Comparison of ENCODE assay signal across 8 cellular contexts in genomic region chr2:186590538-186591441, GRCh38. TPM values are rescaled to one million over a fixed set of nuclear protein-coding genes. Genes with fewer than 3 reads are reported as not detected.
DNase-seq lines count a peak whose midpoint lies in the region; ATAC-seq, FAIRE-seq and TF ChIP-seq lines count a peak whose summit lies in the region.

No MANE protein-coding gene starts in this region.

- H3K36me3 ChIP-seq in SK-N-MC (ENCODE audit: insufficient read depth, low read length) = no peaks in the 10 kb centered on the region

- peak overlapping the region; percentile 85 for H3K4me3 ChIP-seq in SK-N-MC
- peak overlapping the region; percentile 91 for H3K4me3 ChIP-seq in choroid plexus epithelial cell (ENCODE audit: low read depth, low read length)

- H3K9ac ChIP-seq in SK-N-MC (ENCODE audit: insufficient read length) = peak overlapping the region; percentile 79

- FAIRE-seq in GM12891 (lab: Jason Lieb, UNC) (peak; percentile 78), D721Med (lab: Jason Lieb, UNC) (no peak)

- no peaks in the 10 kb centered on the region for H3K9me3 ChIP-seq in SK-N-MC (ENCODE audit: low read depth, low read length)

- H3K27ac ChIP-seq in SK-N-MC = no peak overlapping the region

- peaks cover 0 to 2% of the 10 kb centered on the region in 2 donors for H3K27me3 Mint-ChIP-seq in stimulated activated naive B cell treated with anti-CD40 and anti-IgM and Interleukin-4, amounts not matched to agents 10 μg/mL and 1 μg/mL and 100 μg/mL, for 72 hours

- peak overlapping the region; percentile 79 to 80 for H3K4me3 Mint-ChIP-seq in stimulated activated naive B cell treated with anti-CD40 and anti-IgM and Interleukin-4, amounts not matched to agents 10 μg/mL and 1 μg/mL and 100 μg/mL, for 72 hours

- H3K36me3 Mint-ChIP-seq in stimulated activated naive B cell treated with anti-CD40 and anti-IgM and Interleukin-4, amounts not matched to agents 10 μg/mL and 1 μg/mL and 100 μg/mL, for 72 hours = no peaks in the 10 kb centered on the region

- DNase-seq in AG20443 (ENCODE audit: low spot score) (peak; percentile 25), GM12891 (ENCODE audit: insufficient read length, low spot score) (no peak), HS-5 (ENCODE audit: low read depth) (peak; percentile 53), SK-N-MC (ENCODE audit: low read depth, low spot score) (peak; percentile 18), choroid plexus epithelial cell (ENCODE audit: low read depth) (peak; percentile 68), kidney glomerular epithelial cell (lab: John Stamatoyannopoulos, UW) (peak; percentile 75), D721Med (ENCODE audit: insufficient read length, low spot score) (no peak)
- DNase-seq in stimulated activated naive B cell treated with anti-CD40 and anti-IgM and Interleukin-4, amounts not matched to agents 10 μg/mL and 1 μg/mL and 100 μg/mL, for 72 hours = no peak

- TF ChIP-seq POLR2A in GM12891 (IDR thresholded peaks at IDR 0.05; ENCODE audit: low read depth, low read length) = no peak

- no peaks in the 10 kb centered on the region for H3K9me3 Mint-ChIP-seq in stimulated activated naive B cell treated with anti-CD40 and anti-IgM and Interleukin-4, amounts not matched to agents 10 μg/mL and 1 μg/mL and 100 μg/mL, for 72 hours

- peak; percentile 6 for ATAC-seq in stimulated activated naive B cell treated with anti-CD40 and anti-IgM and Interleukin-4, amounts not matched to agents 10 μg/mL and 1 μg/mL and 100 μg/mL, for 72 hours (replicated peaks)

- peak overlapping the region; percentile 49 for H3K27ac Mint-ChIP-seq in stimulated activated naive B cell treated with anti-CD40 and anti-IgM and Interleukin-4, amounts not matched to agents 10 μg/mL and 1 μg/mL and 100 μg/mL, for 72 hours

- H3K4me1 Mint-ChIP-seq in stimulated activated naive B cell treated with anti-CD40 and anti-IgM and Interleukin-4, amounts not matched to agents 10 μg/mL and 1 μg/mL and 100 μg/mL, for 72 hours = peaks cover 7 to 20% of the 10 kb centered on the region in 2 donors

- TF ChIP-seq CTCF in choroid plexus epithelial cell (conservative IDR thresholded peaks at IDR 0.05; ENCODE audit: low read depth, low read length) (no peak), D721Med (IDR thresholded peaks at IDR 0.05; ENCODE audit: insufficient read depth, missing control alignments) (no peak)

TF ChIP-seq in GM12891, 5 proteins besides CTCF, POLR2A, EP300 and RAD21:
- no peak for TF ChIP-seq POU2F2 (IDR thresholded peaks at IDR 0.05; ENCODE audit: low read depth, low read length)
- TF ChIP-seq PAX5 (IDR thresholded peaks at IDR 0.05; ENCODE audit: insufficient read depth, low read length, severe bottlenecking) = no peak
- TF ChIP-seq SPI1 (IDR thresholded peaks at IDR 0.05; ENCODE audit: low read depth, low read length) = no peak
TF ChIP-seq in GM12891: peak in this region for 0.

RNA-seq across cellular contexts. Expression of gene ITGAV, which starts 0.9 kb away (rescaled TPM):
- polyA plus RNA-seq in GM12891 (2012; ENCODE audit: low read depth, missing spikeins) = 1.8 TPM

Comparison
In these comparisons a context has a peak if more than half of its experiments do, and no peak if none do; other contexts are left out.
1. DNase-seq: peak in AG20443 (single experiment), HS-5 (single experiment), SK-N-MC (single experiment), choroid plexus epithelial cell (single experiment) and kidney glomerular epithelial cell (single experiment); none in GM12891 (single experiment), stimulated activated naive B cell treated with anti-CD40 and anti-IgM and Interleukin-4, amounts not matched to agents 10 μg/mL and 1 μg/mL and 100 μg/mL, for 72 hours (single experiment) and D721Med (single experiment).